In the genomic region with DNA sequence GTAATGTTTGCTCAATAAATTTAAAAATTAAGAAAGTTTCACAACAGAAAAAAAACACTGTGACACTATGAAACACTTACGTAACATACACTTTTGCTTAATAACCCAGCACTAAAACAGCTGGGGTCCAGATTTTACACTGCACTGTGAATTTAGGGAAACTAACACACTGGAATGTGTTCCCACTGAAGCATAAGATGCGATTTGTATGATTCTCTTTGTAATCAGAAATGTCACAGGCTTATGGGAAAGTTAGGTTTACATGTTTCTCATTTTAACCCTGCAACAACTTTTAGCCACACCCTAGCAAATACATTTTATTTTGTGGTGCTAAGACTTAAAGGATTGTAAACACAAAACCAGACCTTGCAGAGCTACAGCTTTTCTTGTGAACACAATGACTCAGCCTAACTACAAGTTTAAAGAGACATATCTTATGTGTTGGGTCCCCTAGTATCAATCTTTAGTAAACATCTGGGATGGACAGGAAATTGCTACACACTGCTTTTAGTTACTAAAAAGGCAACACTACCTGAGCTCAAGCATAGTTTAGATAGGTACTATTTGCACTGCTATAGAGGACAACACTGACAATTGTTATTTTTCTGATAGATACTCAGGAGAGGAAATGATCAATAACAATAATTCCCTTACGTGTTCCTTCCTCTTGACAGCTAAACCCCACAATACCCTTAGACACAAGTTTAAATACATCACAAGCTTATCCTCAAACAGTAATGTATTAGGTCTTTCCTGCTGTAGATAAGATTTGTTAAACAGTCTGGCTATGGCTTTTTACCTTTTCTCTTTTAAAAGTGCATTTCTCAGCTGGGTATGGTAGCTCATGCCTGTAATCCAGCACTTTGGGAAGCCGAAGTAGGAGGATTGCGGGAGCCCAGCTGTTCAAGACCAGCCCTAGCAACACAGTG, we compare ENCODE assay signal across 9 cellular contexts. TPM values are rescaled to one million over a fixed set of nuclear protein-coding genes. Genes with fewer than 3 reads are reported as not detected.
DNase-seq lines count a peak whose midpoint lies in the region; ATAC-seq and TF ChIP-seq lines count a peak whose summit lies in the region.
"Had no signal": no experiment of that assay in that cellular context is flagged by ENCODE, and none has a peak within 500 bp of the region (broad histone marks: within the 10 kb centered on the region; RNA-seq: fewer than 3 reads in every experiment).

No MANE protein-coding gene starts in this region.

- ATAC-seq in GM23338, result no peak
- peak; percentile 40 for ATAC-seq in stimulated activated effector memory CD8-positive, alpha-beta T cell treated with anti-CD3 and anti-CD28 coated beads, Interleukin-12 subunit alpha, Interleukin-12 subunit beta, amount 100 ng/mL, for 72 hours

- H3K27me3 Mint-ChIP-seq in GM23338 (ENCODE audit: insufficient read depth, low read depth, poor library complexity), result peaks cover 17% of the 10 kb centered on the region

- peaks cover 4% of the 10 kb centered on the region; the same call in 1 of the 2 replicates for H3K9me2 ChIP-seq in GM23338 (ENCODE audit: insufficient read depth)

- H3K36me3 Mint-ChIP-seq in GM23338 (ENCODE audit: low read depth), result no peaks in the 10 kb centered on the region
- peaks cover 6% of the 10 kb centered on the region for H3K36me3 Mint-ChIP-seq in stimulated activated effector memory CD8-positive, alpha-beta T cell treated with anti-CD3 and anti-CD28 coated beads, Interleukin-12 subunit alpha, Interleukin-12 subunit beta, amount 100 ng/mL, for 72 hours

- H3K4me3 ChIP-seq in GM23338, result no peak overlapping the region
- H3K4me3 ChIP-seq in SJSA1, result no peak overlapping the region
- H3K4me3 ChIP-seq in fibroblast of mammary gland (ENCODE audit: control insufficient read depth, low read depth, low read length), result no peak overlapping the region

- no peaks in the 10 kb centered on the region for H3K9me3 Mint-ChIP-seq in GM23338
- H3K9me3 Mint-ChIP-seq in stimulated activated effector memory CD8-positive, alpha-beta T cell treated with anti-CD3 and anti-CD28 coated beads, Interleukin-12 subunit alpha, Interleukin-12 subunit beta, amount 100 ng/mL, for 72 hours, result no peaks in the 10 kb centered on the region

- H3K27ac ChIP-seq in GM23338 (ENCODE audit: low read depth) (no peak overlapping the region), SJSA1 (peak overlapping the region; percentile 81)

- H3K36me3 ChIP-seq in GM23338 (ENCODE audit: insufficient read depth) (no peaks in the 10 kb centered on the region), SJSA1 (no peaks in the 10 kb centered on the region)

- peak overlapping the region; percentile 11; the same call in 1 of the 2 replicates for H2AFZ ChIP-seq in GM23338

- H3K4me3 Mint-ChIP-seq in GM23338, result no peak overlapping the region
- H3K4me3 Mint-ChIP-seq in stimulated activated effector memory CD8-positive, alpha-beta T cell treated with anti-CD3 and anti-CD28 coated beads, Interleukin-12 subunit alpha, Interleukin-12 subunit beta, amount 100 ng/mL, for 72 hours, result no peak overlapping the region

- H3K4me2 ChIP-seq in GM23338, result no peak overlapping the region

- no peaks in the 10 kb centered on the region for H4K20me1 ChIP-seq in GM23338 (replicated peaks; ENCODE audit: insufficient read depth)

- DNase-seq in GM23338 (ENCODE audit: low spot score) (no peak), SJSA1 (ENCODE audit: low read depth in 1 of 2, low spot score in 2 of 2) (peak in 1 of 2 experiments; percentile 77), fibroblast of mammary gland (ENCODE audit: low read depth) (peak; percentile 93), NCI-H345 treated with DMSO at 0.1 percent for 48 hours (lab: John Stamatoyannopoulos, UW; ENCODE audit: unreplicated experiment) (no peak), NCI-H2081 (lab: John Stamatoyannopoulos, UW) (no peak), NCI-H526 treated with DMSO at 0.1 percent for 48 hours (lab: John Stamatoyannopoulos, UW) (no peak)
- DNase-seq in stimulated activated effector memory CD8-positive, alpha-beta T cell treated with anti-CD3 and anti-CD28 coated beads, Interleukin-12 subunit alpha, Interleukin-12 subunit beta, amount 100 ng/mL, for 72 hours (ENCODE audit: low spot score in 2 of 2), result peak in 1 of 2 donors; percentile 34
- DNase-seq: activated effector memory CD4-positive, alpha-beta T cell treated with anti-CD3 and anti-CD28 coated beads, Interleukin-2, amount 50 U/mL, for 16 hours had no signal

- H3K27me3 ChIP-seq in GM23338 (ENCODE audit: insufficient read depth), result peaks cover 28% of the 10 kb centered on the region
- H3K27me3 ChIP-seq in SJSA1 (replicated peaks), result no peaks in the 10 kb centered on the region

- H3K9me3 ChIP-seq in SJSA1 (replicated peaks), result no peaks in the 10 kb centered on the region

- no peaks in the 10 kb centered on the region for H3K79me2 ChIP-seq in GM23338 (replicated peaks; ENCODE audit: insufficient read depth)

- no peaks in the 10 kb centered on the region; the same call in 1 of the 2 replicates for H3F3A ChIP-seq in GM23338 (replicated peaks; ENCODE audit: low read depth)

- H3K4me1 Mint-ChIP-seq in GM23338, result peaks cover 4% of the 10 kb centered on the region; the same call in 2 of the 3 replicates
- H3K4me1 Mint-ChIP-seq in stimulated activated effector memory CD8-positive, alpha-beta T cell treated with anti-CD3 and anti-CD28 coated beads, Interleukin-12 subunit alpha, Interleukin-12 subunit beta, amount 100 ng/mL, for 72 hours, result peaks cover 35% of the 10 kb centered on the region

- no peak overlapping the region for H3K27ac Mint-ChIP-seq in GM23338
- peak overlapping the region; percentile 40 for H3K27ac Mint-ChIP-seq in stimulated activated effector memory CD8-positive, alpha-beta T cell treated with anti-CD3 and anti-CD28 coated beads, Interleukin-12 subunit alpha, Interleukin-12 subunit beta, amount 100 ng/mL, for 72 hours

- TF ChIP-seq CTCF in GM23338 (conservative IDR thresholded peaks at IDR 0.05; ENCODE audit: low read depth in 2 of 2), result no peak
- no peak for TF ChIP-seq CTCF in fibroblast of mammary gland (conservative IDR thresholded peaks at IDR 0.05; ENCODE audit: control insufficient read depth, insufficient read depth, low read depth, low read length)

- H3K4me1 ChIP-seq in GM23338 (ENCODE audit: insufficient read depth) (no peaks in the 10 kb centered on the region), SJSA1 (replicated peaks) (peaks cover 66% of the 10 kb centered on the region)

TF ChIP-seq in GM23338, 12 proteins besides CTCF, POLR2A, EP300 and RAD21 (continues in another document):
- no peak for TF ChIP-seq NANOG (IDR thresholded peaks at IDR 0.05; ENCODE audit: borderline replicate concordance)
- TF ChIP-seq, protein P1, sequence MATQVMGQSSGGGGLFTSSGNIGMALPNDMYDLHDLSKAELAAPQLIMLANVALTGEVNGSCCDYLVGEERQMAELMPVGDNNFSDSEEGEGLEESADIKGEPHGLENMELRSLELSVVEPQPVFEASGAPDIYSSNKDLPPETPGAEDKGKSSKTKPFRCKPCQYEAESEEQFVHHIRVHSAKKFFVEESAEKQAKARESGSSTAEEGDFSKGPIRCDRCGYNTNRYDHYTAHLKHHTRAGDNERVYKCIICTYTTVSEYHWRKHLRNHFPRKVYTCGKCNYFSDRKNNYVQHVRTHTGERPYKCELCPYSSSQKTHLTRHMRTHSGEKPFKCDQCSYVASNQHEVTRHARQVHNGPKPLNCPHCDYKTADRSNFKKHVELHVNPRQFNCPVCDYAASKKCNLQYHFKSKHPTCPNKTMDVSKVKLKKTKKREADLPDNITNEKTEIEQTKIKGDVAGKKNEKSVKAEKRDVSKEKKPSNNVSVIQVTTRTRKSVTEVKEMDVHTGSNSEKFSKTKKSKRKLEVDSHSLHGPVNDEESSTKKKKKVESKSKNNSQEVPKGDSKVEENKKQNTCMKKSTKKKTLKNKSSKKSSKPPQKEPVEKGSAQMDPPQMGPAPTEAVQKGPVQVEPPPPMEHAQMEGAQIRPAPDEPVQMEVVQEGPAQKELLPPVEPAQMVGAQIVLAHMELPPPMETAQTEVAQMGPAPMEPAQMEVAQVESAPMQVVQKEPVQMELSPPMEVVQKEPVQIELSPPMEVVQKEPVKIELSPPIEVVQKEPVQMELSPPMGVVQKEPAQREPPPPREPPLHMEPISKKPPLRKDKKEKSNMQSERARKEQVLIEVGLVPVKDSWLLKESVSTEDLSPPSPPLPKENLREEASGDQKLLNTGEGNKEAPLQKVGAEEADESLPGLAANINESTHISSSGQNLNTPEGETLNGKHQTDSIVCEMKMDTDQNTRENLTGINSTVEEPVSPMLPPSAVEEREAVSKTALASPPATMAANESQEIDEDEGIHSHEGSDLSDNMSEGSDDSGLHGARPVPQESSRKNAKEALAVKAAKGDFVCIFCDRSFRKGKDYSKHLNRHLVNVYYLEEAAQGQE (IDR thresholded peaks at IDR 0.05; ENCODE audit: unreplicated experiment), result no peak
- TF ChIP-seq STAT1 (IDR thresholded peaks at IDR 0.05; ENCODE audit: unreplicated experiment), result no peak
- no peak for TF ChIP-seq EZH2 (IDR thresholded peaks at IDR 0.05; ENCODE audit: low read depth, unreplicated experiment)
- TF ChIP-seq, protein P2, sequence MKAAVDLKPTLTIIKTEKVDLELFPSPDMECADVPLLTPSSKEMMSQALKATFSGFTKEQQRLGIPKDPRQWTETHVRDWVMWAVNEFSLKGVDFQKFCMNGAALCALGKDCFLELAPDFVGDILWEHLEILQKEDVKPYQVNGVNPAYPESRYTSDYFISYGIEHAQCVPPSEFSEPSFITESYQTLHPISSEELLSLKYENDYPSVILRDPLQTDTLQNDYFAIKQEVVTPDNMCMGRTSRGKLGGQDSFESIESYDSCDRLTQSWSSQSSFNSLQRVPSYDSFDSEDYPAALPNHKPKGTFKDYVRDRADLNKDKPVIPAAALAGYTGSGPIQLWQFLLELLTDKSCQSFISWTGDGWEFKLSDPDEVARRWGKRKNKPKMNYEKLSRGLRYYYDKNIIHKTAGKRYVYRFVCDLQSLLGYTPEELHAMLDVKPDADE (IDR thresholded peaks at IDR 0.05), result no peak
- TF ChIP-seq JUNB (IDR thresholded peaks at IDR 0.05; ENCODE audit: unreplicated experiment), result no peak
- no peak for TF ChIP-seq POLR2AphosphoS5 (IDR thresholded peaks at IDR 0.05; ENCODE audit: low read depth)

RNA-seq across cellular contexts. Expression of a gene that starts 3.8 kb away (rescaled TPM):
- total RNA-seq in GM23338 (2014; rRNA removed; shearing (Covaris generic)), result 2.2 and 6.7 TPM in 2 replicates
- 1.4 and 2.0 TPM in 2 replicates for polyA plus RNA-seq in GM23338 (2016; fragmentation: Nextera tagmentation; extraction: Ambion mirVana)
- 3.3 and 21.9 TPM in 2 replicates for total RNA-seq in SJSA1 (2014; rRNA removed; shearing (Covaris generic))

RNA-seq across cellular contexts. Expression of a gene that starts 36.7 kb away (rescaled TPM):
- not detected in 2 replicates for total RNA-seq in GM23338 (2014; rRNA removed; shearing (Covaris generic))
- not detected in 2 replicates for polyA plus RNA-seq in GM23338 (2016; fragmentation: Nextera tagmentation; extraction: Ambion mirVana)
- not detected in 2 replicates for total RNA-seq in SJSA1 (2014; rRNA removed; shearing (Covaris generic))
- total RNA-seq: kidney epithelial cell had no signal
